15 cellular contexts compared by ENCODE assay signal in genomic region chr1:209710837-209711236, GRCh38.
"Had no signal": no experiment of that assay in that cellular context is flagged by ENCODE, and none has a peak within 500 bp of the region (broad histone marks: within the 10 kb centered on the region; RNA-seq: fewer than 3 reads in every experiment).

No MANE protein-coding gene starts in this region.

- ATAC-seq: left colon; naive thymus-derived CD4-positive, alpha-beta T cell had no signal

- H3K27ac Mint-ChIP-seq: endodermal cell had no signal

- H3K36me3 Mint-ChIP-seq: activated naive CD4-positive, alpha-beta T cell treated with anti-CD3 and anti-CD28 coated beads, Interleukin-2, amount 50 U/mL, for 24 hours had no signal

- DNase-seq: activated CD4-positive, alpha-beta T cell treated with anti-CD3 and anti-CD28 coated beads for 4 hours; anterior cingulate cortex; endodermal cell; hypothalamus; left colon; naive thymus-derived CD4-positive, alpha-beta T cell; retina; stimulated activated CD4-positive, alpha-beta T cell treated with anti-CD3 and anti-CD28 coated beads, Interleukin-15, amount 100 ng/mL, for 24 hours; T-helper 9 cell; thyroid gland; WERI-Rb-1 had no signal

- H3K27me3 Mint-ChIP-seq: activated naive CD4-positive, alpha-beta T cell treated with anti-CD3 and anti-CD28 coated beads, Interleukin-2, amount 50 U/mL, for 24 hours; naive thymus-derived CD4-positive, alpha-beta T cell had no signal

- H3K4me1 Mint-ChIP-seq: endodermal cell had no signal

- H3K4me3 Mint-ChIP-seq: activated naive CD4-positive, alpha-beta T cell treated with anti-CD3 and anti-CD28 coated beads, Interleukin-2, amount 50 U/mL, for 24 hours; endodermal cell had no signal

- H3K9me3 Mint-ChIP-seq: activated naive CD4-positive, alpha-beta T cell treated with anti-CD3 and anti-CD28 coated beads, Interleukin-2, amount 50 U/mL, for 24 hours; endodermal cell; naive thymus-derived CD4-positive, alpha-beta T cell had no signal

- H3K4me3 ChIP-seq: breast epithelium, lung, thyroid gland, vagina had no signal
